In genomic region chr4:102772738-102773340, GRCh38 we compare ENCODE assay signal across 1 cellular context.
A peak's percentile ranks its signal among the peaks of the same experiment; 100 is the strongest.
TF ChIP-seq lines count a peak whose summit lies in the region.

No MANE protein-coding gene starts in this region.

TF ChIP-seq in K562, 482 proteins besides CTCF, POLR2A, EP300 and RAD21:
- TF ChIP-seq, protein P1, sequence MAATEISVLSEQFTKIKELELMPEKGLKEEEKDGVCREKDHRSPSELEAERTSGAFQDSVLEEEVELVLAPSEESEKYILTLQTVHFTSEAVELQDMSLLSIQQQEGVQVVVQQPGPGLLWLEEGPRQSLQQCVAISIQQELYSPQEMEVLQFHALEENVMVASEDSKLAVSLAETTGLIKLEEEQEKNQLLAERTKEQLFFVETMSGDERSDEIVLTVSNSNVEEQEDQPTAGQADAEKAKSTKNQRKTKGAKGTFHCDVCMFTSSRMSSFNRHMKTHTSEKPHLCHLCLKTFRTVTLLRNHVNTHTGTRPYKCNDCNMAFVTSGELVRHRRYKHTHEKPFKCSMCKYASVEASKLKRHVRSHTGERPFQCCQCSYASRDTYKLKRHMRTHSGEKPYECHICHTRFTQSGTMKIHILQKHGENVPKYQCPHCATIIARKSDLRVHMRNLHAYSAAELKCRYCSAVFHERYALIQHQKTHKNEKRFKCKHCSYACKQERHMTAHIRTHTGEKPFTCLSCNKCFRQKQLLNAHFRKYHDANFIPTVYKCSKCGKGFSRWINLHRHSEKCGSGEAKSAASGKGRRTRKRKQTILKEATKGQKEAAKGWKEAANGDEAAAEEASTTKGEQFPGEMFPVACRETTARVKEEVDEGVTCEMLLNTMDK (IDR thresholded peaks at IDR 0.05; ENCODE audit: borderline replicate concordance, insufficient read depth, low read depth, low read length, poor library complexity, severe bottlenecking) = no peak
- TF ChIP-seq ZNF551 (CRISPR knock-in tag; IDR thresholded peaks at IDR 0.05) (no peak), MAFG (tag; conservative IDR thresholded peaks at IDR 0.05) (no peak), ZNF57 (CRISPR knock-in tag; IDR thresholded peaks at IDR 0.05) (no peak), RBM17 (IDR thresholded peaks at IDR 0.05; ENCODE audit: borderline replicate concordance, low read depth, low read length) (no peak)
- TF ChIP-seq, protein P2, sequence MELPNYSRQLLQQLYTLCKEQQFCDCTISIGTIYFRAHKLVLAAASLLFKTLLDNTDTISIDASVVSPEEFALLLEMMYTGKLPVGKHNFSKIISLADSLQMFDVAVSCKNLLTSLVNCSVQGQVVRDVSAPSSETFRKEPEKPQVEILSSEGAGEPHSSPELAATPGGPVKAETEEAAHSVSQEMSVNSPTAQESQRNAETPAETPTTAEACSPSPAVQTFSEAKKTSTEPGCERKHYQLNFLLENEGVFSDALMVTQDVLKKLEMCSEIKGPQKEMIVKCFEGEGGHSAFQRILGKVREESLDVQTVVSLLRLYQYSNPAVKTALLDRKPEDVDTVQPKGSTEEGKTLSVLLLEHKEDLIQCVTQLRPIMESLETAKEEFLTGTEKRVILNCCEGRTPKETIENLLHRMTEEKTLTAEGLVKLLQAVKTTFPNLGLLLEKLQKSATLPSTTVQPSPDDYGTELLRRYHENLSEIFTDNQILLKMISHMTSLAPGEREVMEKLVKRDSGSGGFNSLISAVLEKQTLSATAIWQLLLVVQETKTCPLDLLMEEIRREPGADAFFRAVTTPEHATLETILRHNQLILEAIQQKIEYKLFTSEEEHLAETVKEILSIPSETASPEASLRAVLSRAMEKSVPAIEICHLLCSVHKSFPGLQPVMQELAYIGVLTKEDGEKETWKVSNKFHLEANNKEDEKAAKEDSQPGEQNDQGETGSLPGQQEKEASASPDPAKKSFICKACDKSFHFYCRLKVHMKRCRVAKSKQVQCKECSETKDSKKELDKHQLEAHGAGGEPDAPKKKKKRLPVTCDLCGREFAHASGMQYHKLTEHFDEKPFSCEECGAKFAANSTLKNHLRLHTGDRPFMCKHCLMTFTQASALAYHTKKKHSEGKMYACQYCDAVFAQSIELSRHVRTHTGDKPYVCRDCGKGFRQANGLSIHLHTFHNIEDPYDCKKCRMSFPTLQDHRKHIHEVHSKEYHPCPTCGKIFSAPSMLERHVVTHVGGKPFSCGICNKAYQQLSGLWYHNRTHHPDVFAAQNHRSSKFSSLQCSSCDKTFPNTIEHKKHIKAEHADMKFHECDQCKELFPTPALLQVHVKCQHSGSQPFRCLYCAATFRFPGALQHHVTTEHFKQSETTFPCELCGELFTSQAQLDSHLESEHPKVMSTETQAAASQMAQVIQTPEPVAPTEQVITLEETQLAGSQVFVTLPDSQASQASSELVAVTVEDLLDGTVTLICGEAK (IDR thresholded peaks at IDR 0.05) = peak; percentile 68
- TF ChIP-seq, protein P2 (CRISPR knock-in tag; IDR thresholded peaks at IDR 0.05) = peak; percentile 54; the same call in 1 of the 2 replicates
